Comparison of ENCODE assay signal across 8 cellular contexts in genomic region chr22:24145446-24146189, GRCh38. TPM values are rescaled to one million over a fixed set of nuclear protein-coding genes. Genes with fewer than 3 reads are reported as not detected.
DNase-seq lines count a peak whose midpoint lies in the region; ATAC-seq and TF ChIP-seq lines count a peak whose summit lies in the region.

No MANE protein-coding gene starts in this region.

- H3K4me2 ChIP-seq in parathyroid adenoma (ENCODE audit: low read length), result peak overlapping the region; percentile 64

- peaks cover 74% of the 10 kb centered on the region for H3K4me1 ChIP-seq in CD4-positive, alpha-beta memory T cell (ENCODE audit: insufficient read depth, low read length)
- H3K4me1 ChIP-seq in SJSA1 (replicated peaks) (peaks cover 60% of the 10 kb centered on the region), esophagus squamous epithelium (peaks cover 23 to 88% (median 43%) of the 10 kb centered on the region in 3 donors), parathyroid adenoma (peaks cover 8% of the 10 kb centered on the region)

- peak overlapping the region; percentile 82 to 91 (median 87) for H3K27ac Mint-ChIP-seq in CD4-positive, alpha-beta memory T cell

- H3K9me3 ChIP-seq in CD4-positive, alpha-beta memory T cell (ENCODE audit: control insufficient read depth in 1 of 2, low read length in 2 of 2), result no peaks in the 10 kb centered on the region
- H3K9me3 ChIP-seq in SJSA1 (replicated peaks) (no peaks in the 10 kb centered on the region), esophagus squamous epithelium (no peaks in the 10 kb centered on the region), parathyroid adenoma (ENCODE audit: control insufficient read depth, low read length) (no peaks in the 10 kb centered on the region)

- peak overlapping the region; percentile 42 for H3K27ac ChIP-seq in CD4-positive, alpha-beta memory T cell (ENCODE audit: low read depth, low read length)
- H3K27ac ChIP-seq in SJSA1 (peak overlapping the region; percentile 39), esophagus squamous epithelium (peak overlapping the region in 3 of 4 donors; percentile 71 to 87 (median 87)), parathyroid adenoma (peak overlapping the region; percentile 70)

- no peaks in the 10 kb centered on the region for H3K79me2 ChIP-seq in parathyroid adenoma

- ATAC-seq in HG02759 (IDR thresholded peaks at IDR 0.05; ENCODE audit: unreplicated experiment), result no peak
- no peak for ATAC-seq in GM18909 (IDR thresholded peaks at IDR 0.05; ENCODE audit: poor library complexity, unreplicated experiment)

- intact Hi-C loops in CD4-positive, alpha-beta memory T cell (cut with micrococcal nuclease), result no loop called here
- intact Hi-C loops in esophagus squamous epithelium (cut with DNase I), result no loop called here

- CTCF ChIA-PET in CD4-positive, alpha-beta memory T cell (lab: Charles Lee; ENCODE audit: partially characterized antibody), result interaction anchor here (1.1 to 4.7 kb wide), 4 partner anchors 9 to 29 kb away, joined by 4 to 44 read pairs (median 5); no protein-coding TSS in a partner anchor

- H3K4me3 Mint-ChIP-seq in CD4-positive, alpha-beta memory T cell, result peak overlapping the region in 7 of 8 donors; percentile 37 to 69 (median 49)

- no peak for TF ChIP-seq POLR2A in esophagus squamous epithelium (IDR thresholded peaks at IDR 0.05)

- H3K4me3 ChIP-seq in CD4-positive, alpha-beta memory T cell (ENCODE audit: low read length in 2 of 2), result no peak overlapping the region
- no peak overlapping the region for H3K4me3 ChIP-seq in SJSA1
- H3K4me3 ChIP-seq in esophagus squamous epithelium, result no peak overlapping the region
- H3K4me3 ChIP-seq in parathyroid adenoma (ENCODE audit: low read depth, low read length), result peak overlapping the region; percentile 3

- no peak overlapping the region for H3K9ac ChIP-seq in parathyroid adenoma

- no peaks in the 10 kb centered on the region for H3K9me3 Mint-ChIP-seq in CD4-positive, alpha-beta memory T cell

- no peaks in the 10 kb centered on the region for H3K27me3 Mint-ChIP-seq in CD4-positive, alpha-beta memory T cell

- POLR2A ChIA-PET in CD4-positive, alpha-beta memory T cell (lab: Charles Lee; ENCODE audit: partially characterized antibody), result interaction anchor here (1.7 to 11.7 kb wide), 2 partner anchors 10 to 134 kb away, joined by 5 to 176 read pairs; partner anchors contain the start of gene CABIN1

- DNase-seq in CD4-positive, alpha-beta memory T cell, result no peak
- DNase-seq in SJSA1 (ENCODE audit: low read depth in 1 of 2, low spot score in 2 of 2) (no peak), esophagus squamous epithelium (lab: John Stamatoyannopoulos, UW) (no peak), ecto neural progenitor cell (ENCODE audit: low spot score) (no peak), LoVo (ENCODE audit: low spot score) (no peak)

- no peak for TF ChIP-seq CTCF in esophagus squamous epithelium (IDR thresholded peaks at IDR 0.05)
- TF ChIP-seq CTCF in parathyroid adenoma (IDR thresholded peaks at IDR 0.05), result no peak

- peaks cover 0 to 3% of the 10 kb centered on the region in 2 donors for H3K36me3 Mint-ChIP-seq in CD4-positive, alpha-beta memory T cell

- no peak overlapping the region for H2AFZ ChIP-seq in parathyroid adenoma

- no peaks in the 10 kb centered on the region for H3K27me3 ChIP-seq in CD4-positive, alpha-beta memory T cell (ENCODE audit: insufficient read depth, low read length)
- H3K27me3 ChIP-seq in SJSA1 (replicated peaks) (no peaks in the 10 kb centered on the region), esophagus squamous epithelium (no peaks in the 10 kb centered on the region), parathyroid adenoma (ENCODE audit: control insufficient read depth, insufficient read depth, low read length) (no peaks in the 10 kb centered on the region)

- WGBS in esophagus squamous epithelium, 2 donors, result 87 to 93% methylated on average over 3 to 8 of the region's 9 CpGs

- peaks cover 36 to 76% (median 61%) of the 10 kb centered on the region in 4 donors for H3K4me1 Mint-ChIP-seq in CD4-positive, alpha-beta memory T cell

- no peaks in the 10 kb centered on the region for H3K36me3 ChIP-seq in CD4-positive, alpha-beta memory T cell (ENCODE audit: insufficient read depth, low read length)
- H3K36me3 ChIP-seq in SJSA1, result peaks cover 7% of the 10 kb centered on the region; the same call in 1 of the 2 replicates
- H3K36me3 ChIP-seq in esophagus squamous epithelium, result peaks cover 0 to 73% (median 0%) of the 10 kb centered on the region in 3 donors
- H3K36me3 ChIP-seq in parathyroid adenoma (ENCODE audit: control insufficient read depth, insufficient read depth, low read length), result no peaks in the 10 kb centered on the region

RNA-seq across cellular contexts. Expression of gene SUSD2, which starts 35.7 kb away (rescaled TPM):
- total RNA-seq in CD4-positive, alpha-beta memory T cell, result under 1 TPM; 0.44 to 0.52 TPM
- under 1 TPM in 1 of 2 donors, not detected in 1; 0.05 TPM for polyA plus RNA-seq in CD4-positive, alpha-beta memory T cell
- 0.05 TPM in 1 of 2 replicates, not detected in the other for total RNA-seq in SJSA1 (2014; rRNA removed; shearing (Covaris generic))
- 1 to 10 TPM; 1.1 to 2.5 (median 1.6) TPM for total RNA-seq in esophagus squamous epithelium
